In the genomic region with DNA sequence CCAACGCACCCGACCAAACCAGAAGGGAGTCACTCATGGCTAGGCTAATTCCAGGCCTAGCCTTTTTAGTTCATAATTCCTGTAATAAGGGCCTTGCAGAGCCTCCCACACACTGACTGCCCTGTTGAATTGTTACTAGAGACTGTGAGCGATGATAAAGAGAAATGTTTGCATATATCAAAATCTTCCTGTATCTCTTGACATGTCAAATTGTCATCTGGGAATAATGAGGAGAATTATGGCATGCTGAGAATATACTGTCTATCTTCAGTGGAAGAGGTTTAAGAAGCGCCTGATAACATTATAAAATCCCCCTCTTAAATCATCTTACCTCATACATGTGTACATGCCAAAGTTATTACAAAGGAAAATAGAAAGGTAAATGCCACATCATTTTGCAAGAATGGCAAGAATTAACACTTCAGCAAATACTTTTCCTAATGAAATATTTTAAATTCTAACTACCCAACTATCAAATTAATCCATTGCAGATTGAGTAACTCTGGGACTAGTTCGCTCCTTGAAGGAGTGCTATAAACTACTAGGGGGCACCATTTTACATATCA, we compare ENCODE assay signal across 18 cellular contexts.
A peak's percentile ranks its signal among the peaks of the same experiment; 100 is the strongest.
DNase-seq lines count a peak whose midpoint lies in the region; ATAC-seq, FAIRE-seq and TF ChIP-seq lines count a peak whose summit lies in the region.
"Had no signal": no experiment of that assay in that cellular context is flagged by ENCODE, and none has a peak within 500 bp of the region (broad histone marks: within the 10 kb centered on the region; RNA-seq: fewer than 3 reads in every experiment).

No MANE protein-coding gene starts in this region.

- ATAC-seq in GM21529 (IDR thresholded peaks at IDR 0.05; ENCODE audit: unreplicated experiment) = no peak
- ATAC-seq: HCT116, K562, SK-N-SH treated with all-trans-retinoic acid at 6 μM for 48 hours had no signal

- H3K36me3 ChIP-seq in astrocyte (ENCODE audit: insufficient read depth, low read length) = no peaks in the 10 kb centered on the region

- no peak overlapping the region for H2AFZ ChIP-seq in astrocyte (ENCODE audit: low read depth, low read length)

- H3K27me3 ChIP-seq in astrocyte (ENCODE audit: insufficient read depth, low read length) = no peaks in the 10 kb centered on the region

- no peaks in the 10 kb centered on the region for H3K36me3 Mint-ChIP-seq in astrocyte (ENCODE audit: low read depth, unreplicated experiment)
- no peaks in the 10 kb centered on the region for H3K36me3 Mint-ChIP-seq in mesothelial cell of epicardium

- H3K9ac ChIP-seq in astrocyte (ENCODE audit: low read length) = no peak overlapping the region

- no peak overlapping the region for H3K4me3 ChIP-seq in astrocyte (ENCODE audit: insufficient read depth, low read depth, low read length)
- H3K4me3 ChIP-seq: K562 had no signal

- H3K9me3 Mint-ChIP-seq in astrocyte (ENCODE audit: unreplicated experiment) (no peaks in the 10 kb centered on the region), mesothelial cell of epicardium (no peaks in the 10 kb centered on the region)

- no peak for FAIRE-seq in astrocyte (lab: Jason Lieb, UNC)
- FAIRE-seq in urothelium cell line (lab: Jason Lieb, UNC) = no peak
- FAIRE-seq: K562 had no signal

- no peaks in the 10 kb centered on the region for H3K79me2 ChIP-seq in astrocyte (ENCODE audit: insufficient read depth, low read length)

- DNase-seq in GM03348 (ENCODE audit: low spot score) = peak; percentile 11
- DNase-seq in astrocyte (ENCODE audit: low read depth) = peak; percentile 22
- DNase-seq in mesothelial cell of epicardium (ENCODE audit: low spot score in 2 of 2, unreplicated experiment in 2 of 2) = no peak
- peak; percentile 5 for DNase-seq in urothelium cell line (ENCODE audit: low spot score)
- DNase-seq in medulla oblongata (ENCODE audit: extremely low spot score) = no peak
- DNase-seq in NCI-H1930 (lab: John Stamatoyannopoulos, UW) = no peak
- DNase-seq: C1 segment of cervical spinal cord, DND-41, GOT3, NCI-H1694 treated with DMSO at 0.1 percent for 48 hours, NCI-H2227 treated with DMSO at 0.1 percent for 48 hours, NCI-H524, SIG-M5 had no signal

- H3K4me1 ChIP-seq in astrocyte (ENCODE audit: insufficient read depth, low read length) = no peaks in the 10 kb centered on the region

- no peaks in the 10 kb centered on the region for H3K9me3 ChIP-seq in astrocyte (ENCODE audit: insufficient read depth, low read depth, low read length)

- H3K4me1 Mint-ChIP-seq in astrocyte (ENCODE audit: low read depth, unreplicated experiment) (no peaks in the 10 kb centered on the region), mesothelial cell of epicardium (peaks cover 28% of the 10 kb centered on the region)

- H3K27me3 Mint-ChIP-seq in astrocyte (ENCODE audit: low read depth, unreplicated experiment) (no peaks in the 10 kb centered on the region), mesothelial cell of epicardium (ENCODE audit: low read depth) (peaks cover 7% of the 10 kb centered on the region)

- TF ChIP-seq CTCF in astrocyte (IDR thresholded peaks at IDR 0.05; ENCODE audit: insufficient read depth, low read depth, low read length) (no peak), mesothelial cell of epicardium (IDR thresholded peaks at IDR 0.05; ENCODE audit: unreplicated experiment) (no peak)

- no peak overlapping the region for H3K4me3 Mint-ChIP-seq in astrocyte (ENCODE audit: unreplicated experiment)
- H3K4me3 Mint-ChIP-seq in mesothelial cell of epicardium = no peak overlapping the region

- no peak overlapping the region for H3K4me2 ChIP-seq in astrocyte (ENCODE audit: low read length)

- H3K27ac Mint-ChIP-seq in astrocyte (ENCODE audit: unreplicated experiment) (no peak overlapping the region), mesothelial cell of epicardium (peak overlapping the region; percentile 89)

- no peak overlapping the region for H3K27ac ChIP-seq in astrocyte (ENCODE audit: low read depth, low read length)
- H3K27ac ChIP-seq: RWPE1 had no signal

- H4K20me1 ChIP-seq in astrocyte (ENCODE audit: insufficient read depth, low read length) = no peaks in the 10 kb centered on the region

Comparison
In these comparisons a context has a peak if more than half of its experiments do, and no peak if none do; other contexts are left out.
1. DNase-seq: peak in GM03348 (single experiment), astrocyte (single experiment) and urothelium cell line (single experiment); none in mesothelial cell of epicardium (0 of 2), medulla oblongata (single experiment) and NCI-H1930 (0 of 2).